Comparison of ENCODE assay signal across 24 cellular contexts in the genomic region with DNA sequence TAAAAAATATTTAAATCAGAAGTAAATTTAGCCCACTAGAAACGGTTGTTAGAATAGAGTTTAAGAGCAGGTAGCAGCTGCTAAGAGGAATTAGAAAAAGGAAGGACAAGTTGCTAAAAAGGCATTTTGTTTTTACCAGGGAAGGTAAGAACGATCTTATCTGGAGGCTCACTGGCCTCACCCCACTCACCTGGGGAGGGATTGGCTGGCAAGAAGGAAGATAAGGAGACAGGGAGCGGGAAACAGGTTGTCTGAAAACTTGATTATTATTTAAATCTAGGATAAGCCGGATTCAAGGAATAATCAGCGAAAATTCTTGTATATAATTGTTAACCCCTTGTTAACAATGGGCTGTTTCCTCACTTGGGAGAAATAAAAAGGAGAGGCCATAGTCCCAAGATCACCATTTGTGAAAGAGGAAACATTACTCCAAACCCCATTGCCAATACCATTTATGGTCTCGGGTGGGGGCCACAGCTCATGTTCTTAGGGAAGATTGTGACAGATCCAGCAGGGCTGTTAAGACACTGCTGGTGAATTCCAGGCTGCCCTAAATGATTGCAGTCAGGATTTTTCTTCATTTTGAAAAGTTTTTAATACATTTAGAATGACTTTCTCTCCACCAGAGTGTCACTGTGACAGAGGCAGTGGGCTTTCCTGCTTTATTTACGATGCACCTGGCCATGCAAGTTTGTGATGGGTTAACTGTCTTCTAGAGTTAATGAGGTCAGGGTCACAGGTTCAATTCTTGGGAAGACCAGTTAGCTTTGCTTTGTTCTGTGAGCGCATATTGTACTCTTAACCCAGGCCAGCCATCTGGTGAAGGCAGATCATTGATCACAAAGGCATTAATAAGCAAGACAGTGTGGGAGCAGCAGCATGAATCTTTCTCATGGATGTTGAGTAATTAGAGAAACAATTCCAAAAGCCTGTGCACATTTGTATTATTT.
A peak's percentile ranks its signal among the peaks of the same experiment; 100 is the strongest.
DNase-seq lines count a peak whose midpoint lies in the region; ATAC-seq, FAIRE-seq and TF ChIP-seq lines count a peak whose summit lies in the region.
"Had no signal": no experiment of that assay in that cellular context is flagged by ENCODE, and none has a peak within 500 bp of the region (broad histone marks: within the 10 kb centered on the region; RNA-seq: fewer than 3 reads in every experiment).

No MANE protein-coding gene starts in this region.

- peak overlapping the region; percentile 67 for H3K4me2 ChIP-seq in BLaER1
- H3K4me2 ChIP-seq: PC-9 had no signal

- no peak for FAIRE-seq in pancreas (lab: Jason Lieb, UNC)

- intact Hi-C loops in pancreas (cut with DNase I), result no loop called here

- no peak for ATAC-seq in pancreas
- no peak for ATAC-seq in upper lobe of left lung (ENCODE audit: low FRiP score in 2 of 2)

- no peak for TF ChIP-seq EP300 in upper lobe of left lung (IDR thresholded peaks at IDR 0.05)

- H3K27me3 ChIP-seq in BLaER1, result no peaks in the 10 kb centered on the region
- no peaks in the 10 kb centered on the region for H3K27me3 ChIP-seq in HUES48 (ENCODE audit: control insufficient read depth, insufficient read depth, low read length)
- H3K27me3 ChIP-seq in ectodermal cell (ENCODE audit: control insufficient read depth, insufficient read depth, low read length, poor library complexity, severe bottlenecking), result no peaks in the 10 kb centered on the region
- peaks cover 0 to 19% (median 10%) of the 10 kb centered on the region in 4 donors for H3K27me3 ChIP-seq in pancreas
- H3K27me3 ChIP-seq in upper lobe of left lung, result peaks cover 0 to 4% (median 2%) of the 10 kb centered on the region in 4 donors
- H3K27me3 ChIP-seq: ovary, vagina had no signal

- H3K9ac ChIP-seq in BLaER1, result no peak overlapping the region; the same call in 1 of the 2 replicates
- no peak overlapping the region for H3K9ac ChIP-seq in HUES48 (ENCODE audit: low read depth, low read length)

- H3K36me3 ChIP-seq in BLaER1 (peaks cover 17% of the 10 kb centered on the region), HUES48 (ENCODE audit: control insufficient read depth, insufficient read depth, low read length) (no peaks in the 10 kb centered on the region), ectodermal cell (ENCODE audit: control insufficient read depth, insufficient read depth, low read length) (no peaks in the 10 kb centered on the region), pancreas (no peaks in the 10 kb centered on the region), upper lobe of left lung (no peaks in the 10 kb centered on the region)
- H3K36me3 ChIP-seq: esophagus muscularis mucosa, ovary, vagina had no signal

- H3K36me3 Mint-ChIP-seq in neural crest cell (ENCODE audit: low read depth), result peaks cover 4% of the 10 kb centered on the region
- H3K36me3 Mint-ChIP-seq: CD4-positive, alpha-beta memory T cell had no signal

- H3K9me3 Mint-ChIP-seq in neural crest cell, result peaks cover 4% of the 10 kb centered on the region
- H3K9me3 Mint-ChIP-seq: central memory CD8-positive, alpha-beta T cell had no signal

- peak overlapping the region; percentile 89 for H3K27ac Mint-ChIP-seq in neural crest cell (ENCODE audit: unreplicated experiment)
- H3K27ac Mint-ChIP-seq: CD4-positive, alpha-beta memory T cell had no signal

- TF ChIP-seq POLR2A in upper lobe of left lung (IDR thresholded peaks at IDR 0.05), result no peak

- H3K27me3 Mint-ChIP-seq in neural crest cell (ENCODE audit: low read depth), result no peaks in the 10 kb centered on the region

- H3K4me3 ChIP-seq in BLaER1 (no peak overlapping the region), HUES48 (ENCODE audit: low read depth, low read length) (no peak overlapping the region), ectodermal cell (ENCODE audit: insufficient read depth, low read depth, low read length) (no peak overlapping the region), pancreas (no peak overlapping the region), upper lobe of left lung (no peak overlapping the region)
- H3K4me3 ChIP-seq: esophagus muscularis mucosa, ovary, PC-9, vagina had no signal

- H3K9me3 ChIP-seq in BLaER1 (0 out of 2 replicates have a peak, but pooled peaks cover under 1% of the 10 kb centered on the region), HUES48 (ENCODE audit: control insufficient read depth, insufficient read depth, low read length) (no peaks in the 10 kb centered on the region), ectodermal cell (ENCODE audit: control insufficient read depth, low read length) (no peaks in the 10 kb centered on the region), pancreas (no peaks in the 10 kb centered on the region), upper lobe of left lung (no peaks in the 10 kb centered on the region)
- H3K9me3 ChIP-seq: esophagus muscularis mucosa, ovary, vagina had no signal

- peaks cover 49% of the 10 kb centered on the region for H3K4me1 ChIP-seq in BLaER1
- H3K4me1 ChIP-seq in HUES48 (ENCODE audit: control insufficient read depth, insufficient read depth, low read length), result peaks cover 35% of the 10 kb centered on the region
- no peaks in the 10 kb centered on the region for H3K4me1 ChIP-seq in ectodermal cell (ENCODE audit: control insufficient read depth, insufficient read depth, low read length)
- no peaks in the 10 kb centered on the region for H3K4me1 ChIP-seq in pancreas
- no peaks in the 10 kb centered on the region for H3K4me1 ChIP-seq in upper lobe of left lung

- DNase-seq in neural crest cell (ENCODE audit: low read depth, low spot score) (no peak), NCI-H2196 treated with DMSO at 0.1 percent for 48 hours (lab: John Stamatoyannopoulos, UW; ENCODE audit: unreplicated experiment) (no peak), pancreas (no peak), upper lobe of left lung (no peak)
- no peak for DNase-seq in activated naive CD4-positive, alpha-beta T cell (lab: John Stamatoyannopoulos, UW)
- DNase-seq: activated CD4-positive, alpha-beta T cell treated with anti-CD3 and anti-CD28 coated beads, Interleukin-2, amount 50 U/mL, for 48 hours; activated gamma-delta T cell treated with Interleukin-2 at 50 U/mL for 16 hours; activated T-cell treated with anti-CD3 and anti-CD28 coated beads for 4 hours; amniotic stem cell; CD4-positive, alpha-beta memory T cell; EL; KG1; MV-4-11; NCI-H2029; ovary; PC-9; stimulated activated CD4-positive, alpha-beta T cell treated with anti-CD3 and anti-CD28 coated beads, Interleukin-4, amount 100 ng/mL, for 4 hours; T-helper 1 cell had no signal

- H3K27ac ChIP-seq in BLaER1 (no peak overlapping the region), HUES48 (ENCODE audit: low read depth, low read length) (peak overlapping the region; percentile 48), ectodermal cell (ENCODE audit: insufficient read depth, low read depth, low read length, poor library complexity, severe bottlenecking) (peak overlapping the region; percentile 41), pancreas (no peak overlapping the region), upper lobe of left lung (no peak overlapping the region)
- H3K27ac ChIP-seq: esophagus muscularis mucosa, ovary, PC-9, vagina had no signal

- peaks cover 33% of the 10 kb centered on the region for H4K20me1 ChIP-seq in BLaER1

- peak overlapping the region; percentile 35 for H3K4me3 Mint-ChIP-seq in neural crest cell
- H3K4me3 Mint-ChIP-seq: CD4-positive, alpha-beta memory T cell; central memory CD8-positive, alpha-beta T cell had no signal

- TF ChIP-seq CTCF in neural crest cell (conservative IDR thresholded peaks at IDR 0.05) (no peak), pancreas (IDR thresholded peaks at IDR 0.05) (no peak), upper lobe of left lung (IDR thresholded peaks at IDR 0.05) (no peak)

- H3K4me1 Mint-ChIP-seq in neural crest cell, result peaks cover 55% of the 10 kb centered on the region

- 70 to 80% methylated on average over 8 of the region's 8 CpGs for WGBS in ectodermal cell, 2 experiments
- 35 to 40% methylated on average over 8 of the region's 8 CpGs for WGBS in pancreas, 2 donors
- 57 to 63% methylated on average over 8 of the region's 8 CpGs for WGBS in upper lobe of left lung, 2 donors

Comparison
In these comparisons a context has a peak if more than half of its experiments do, and no peak if none do; other contexts are left out.
1. H3K27ac ChIP-seq: peak in HUES48 (single experiment) and ectodermal cell (single experiment); none in BLaER1 (single experiment), pancreas (0 of 4) and upper lobe of left lung (0 of 4).